17 cellular contexts compared by ENCODE assay signal in the genomic region with DNA sequence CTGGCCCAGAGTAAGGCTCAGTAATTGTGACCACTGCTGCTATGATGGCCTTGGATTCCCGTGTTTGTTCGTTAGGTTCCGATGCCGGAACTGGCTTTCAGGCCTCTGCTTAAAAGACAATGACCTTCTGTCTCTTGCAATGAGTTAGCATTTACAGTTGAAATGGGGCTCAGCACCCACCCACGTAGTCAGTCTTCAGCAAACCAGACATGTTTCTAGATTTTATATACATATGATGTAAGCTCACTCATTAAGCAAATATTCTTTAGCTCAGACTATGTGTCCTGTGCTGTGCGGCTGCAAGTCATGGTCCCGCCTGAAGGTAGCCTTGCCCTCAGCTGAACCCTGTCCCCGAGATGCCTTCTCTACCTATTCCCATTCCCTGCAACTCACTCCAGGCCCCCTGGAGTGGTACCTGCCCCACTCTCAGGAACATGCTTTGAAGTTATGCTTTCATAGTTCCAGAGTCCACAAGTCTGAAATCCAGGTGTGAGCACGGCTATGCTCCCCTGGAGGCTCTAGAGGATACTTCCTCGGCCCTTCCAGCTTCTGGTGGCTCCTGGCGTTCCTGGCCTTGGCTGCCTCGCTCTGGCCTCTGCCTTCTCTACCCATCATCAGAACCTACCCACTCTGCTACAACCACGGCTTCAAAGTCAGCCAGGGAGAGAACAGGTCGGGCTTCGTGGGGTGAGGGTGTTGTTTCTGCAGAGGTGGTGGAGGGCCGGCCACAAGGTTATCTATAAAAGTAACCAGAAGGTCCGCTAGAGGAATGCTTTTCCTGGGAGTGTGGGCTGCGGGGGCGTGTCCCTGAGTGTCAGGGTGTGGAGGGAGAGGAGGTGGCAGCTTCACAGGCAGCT.
"Had no signal": no experiment of that assay in that cellular context is flagged by ENCODE, and none has a peak within 500 bp of the region (broad histone marks: within the 10 kb centered on the region; RNA-seq: fewer than 3 reads in every experiment).

No MANE protein-coding gene starts in this region.

- ATAC-seq: activated naive CD8-positive, alpha-beta T cell treated with anti-CD3 and anti-CD28 coated beads, Interleukin-2, amount 50 U/mL, for 24 hours; esophagus mucosa; heart left ventricle; right cardiac atrium; upper lobe of right lung had no signal

- H3K27ac ChIP-seq: heart left ventricle, upper lobe of right lung had no signal

- DNase-seq: activated CD4-positive, alpha-beta memory T cell treated with anti-CD3 and anti-CD28 coated beads for 36 hours; activated CD4-positive, alpha-beta T cell treated with anti-CD3 and anti-CD28 coated beads for 4 hours; activated CD8-positive, alpha-beta memory T cell treated with anti-CD3 and anti-CD28 coated beads, Interleukin-2, amount 50 U/mL, for 4 hours; activated gamma-delta T cell; activated naive CD8-positive, alpha-beta T cell treated with anti-CD3 and anti-CD28 coated beads, Interleukin-2, amount 50 U/mL, for 24 hours; activated T-cell treated with anti-CD3 and anti-CD28 coated beads, Interleukin-2, amount 50 U/mL, for 1 hour; amygdala; caudate nucleus; foreskin fibroblast; heart left ventricle; naive B cell; nephron progenitor cell; occipital lobe; right cardiac atrium; stimulated activated CD4-positive, alpha-beta T cell treated with anti-CD3 and anti-CD28 coated beads, Interleukin-2, amount 100 ng/mL, for 48 hours; upper lobe of right lung had no signal

- H3K4me1 ChIP-seq: heart left ventricle, upper lobe of right lung had no signal

- H3K4me3 ChIP-seq: heart left ventricle, upper lobe of right lung had no signal

- H3K27me3 ChIP-seq: heart left ventricle, upper lobe of right lung had no signal

- H3K36me3 ChIP-seq: heart left ventricle, upper lobe of right lung had no signal
